1 cellular context compared by ENCODE assay signal in the genomic region with DNA sequence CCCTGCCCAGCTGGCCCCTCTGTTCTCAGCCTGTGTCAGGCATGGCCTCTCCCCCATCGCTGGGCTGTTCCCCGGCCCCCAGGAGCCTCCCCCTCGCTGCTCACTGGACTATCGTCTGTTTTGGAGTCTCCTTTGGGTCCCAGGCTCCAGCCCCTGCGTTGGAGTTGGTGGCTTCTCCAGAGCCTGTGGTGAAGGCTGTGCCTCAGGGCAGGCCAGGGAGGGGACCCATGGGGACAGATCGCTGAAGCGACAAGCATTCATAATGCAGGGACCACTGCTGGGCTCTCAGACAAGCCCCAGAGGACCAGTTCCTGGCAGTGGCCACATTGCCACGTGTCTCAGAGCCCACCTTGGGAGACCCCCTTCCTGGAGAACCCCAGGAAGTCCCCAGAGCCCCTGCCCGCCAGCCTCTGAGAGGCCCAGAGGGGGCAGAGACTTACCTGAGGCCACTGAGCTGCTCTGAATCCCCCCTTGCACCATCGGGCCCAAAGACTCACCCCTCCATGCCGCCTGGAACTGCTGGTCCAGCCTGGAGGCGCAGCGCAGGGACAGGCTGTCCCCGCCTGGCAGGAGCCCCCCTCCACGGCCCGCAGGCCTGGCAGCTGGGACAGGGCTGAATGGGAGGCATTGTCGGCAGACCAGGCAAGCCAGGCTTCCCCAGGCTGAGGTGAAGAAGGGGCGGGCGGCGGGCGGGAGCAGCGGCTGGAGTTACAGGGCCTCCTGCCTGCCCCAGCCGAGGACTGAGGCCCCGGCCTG.
TF ChIP-seq lines count a peak whose summit lies in the region.

A gene with protein sequence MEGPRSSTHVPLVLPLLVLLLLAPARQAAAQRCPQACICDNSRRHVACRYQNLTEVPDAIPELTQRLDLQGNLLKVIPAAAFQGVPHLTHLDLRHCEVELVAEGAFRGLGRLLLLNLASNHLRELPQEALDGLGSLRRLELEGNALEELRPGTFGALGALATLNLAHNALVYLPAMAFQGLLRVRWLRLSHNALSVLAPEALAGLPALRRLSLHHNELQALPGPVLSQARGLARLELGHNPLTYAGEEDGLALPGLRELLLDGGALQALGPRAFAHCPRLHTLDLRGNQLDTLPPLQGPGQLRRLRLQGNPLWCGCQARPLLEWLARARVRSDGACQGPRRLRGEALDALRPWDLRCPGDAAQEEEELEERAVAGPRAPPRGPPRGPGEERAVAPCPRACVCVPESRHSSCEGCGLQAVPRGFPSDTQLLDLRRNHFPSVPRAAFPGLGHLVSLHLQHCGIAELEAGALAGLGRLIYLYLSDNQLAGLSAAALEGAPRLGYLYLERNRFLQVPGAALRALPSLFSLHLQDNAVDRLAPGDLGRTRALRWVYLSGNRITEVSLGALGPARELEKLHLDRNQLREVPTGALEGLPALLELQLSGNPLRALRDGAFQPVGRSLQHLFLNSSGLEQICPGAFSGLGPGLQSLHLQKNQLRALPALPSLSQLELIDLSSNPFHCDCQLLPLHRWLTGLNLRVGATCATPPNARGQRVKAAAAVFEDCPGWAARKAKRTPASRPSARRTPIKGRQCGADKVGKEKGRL (minus strand): TSS at position 555 of the 756 bp plus-strand sequence. CDS start 50 bp downstream, at position 505.

TF ChIP-seq in K562, 482 proteins besides CTCF, POLR2A, EP300 and RAD21:
- TF ChIP-seq RBBP5 (IDR thresholded peaks at IDR 0.05; ENCODE audit: borderline replicate concordance, insufficient read depth, low read length, poor library complexity, severe bottlenecking) (no peak), ASH1L (IDR thresholded peaks at IDR 0.05; ENCODE audit: borderline replicate concordance, low read depth, partially characterized antibody) (no peak), POLR2G (IDR thresholded peaks at IDR 0.05; ENCODE audit: low read depth, low read length) (peak; percentile 44; the same call in 1 of the 2 replicates)
